27 cellular contexts compared by ENCODE assay signal in genomic region chr18:11380968-11381367, GRCh38.
A peak's percentile ranks its signal among the peaks of the same experiment; 100 is the strongest.
DNase-seq lines count a peak whose midpoint lies in the region; ATAC-seq, FAIRE-seq and TF ChIP-seq lines count a peak whose summit lies in the region.
"Had no signal": no experiment of that assay in that cellular context is flagged by ENCODE, and none has a peak within 500 bp of the region (broad histone marks: within the 10 kb centered on the region; RNA-seq: fewer than 3 reads in every experiment).

No MANE protein-coding gene starts in this region.

- H3K4me1 ChIP-seq in endodermal cell (ENCODE audit: control insufficient read depth, insufficient read depth, low read length) (peaks cover 5% of the 10 kb centered on the region), neuronal stem cell (ENCODE audit: control insufficient read depth in 2 of 2, insufficient read depth in 1 of 2, low read depth in 1 of 2, low read length in 2 of 2) (no peaks in the 10 kb centered on the region)
- H3K4me1 ChIP-seq: BE2C, BLaER1 had no signal

- peaks cover 3% of the 10 kb centered on the region for H3K27me3 Mint-ChIP-seq in endodermal cell (ENCODE audit: insufficient read depth)
- no peaks in the 10 kb centered on the region for H3K27me3 Mint-ChIP-seq in activated CD8-positive, alpha-beta T cell treated with anti-CD3 and anti-CD28 coated beads for 36 hours
- H3K27me3 Mint-ChIP-seq in naive thymus-derived CD8-positive, alpha-beta T cell: peaks cover 0 to 4% (median 0%) of the 10 kb centered on the region in 5 donors
- H3K27me3 Mint-ChIP-seq: CD4-positive, CD25-positive, alpha-beta regulatory T cell had no signal

- 89 to 91% methylated on average over 3 of the region's 3 CpGs for WGBS in endodermal cell (ENCODE audit: insufficient coverage in 1 of 2, insufficient read length in 1 of 2), 2 experiments
- no CpG with 5 or more reads among the region's 3 CpGs for WGBS in neuronal stem cell (ENCODE audit: extremely low coverage in 2 of 2, insufficient read length in 2 of 2, insufficient replicate concordance in 1 of 2), 2 donors

- no peak overlapping the region for H2BK5ac ChIP-seq in neuronal stem cell (ENCODE audit: low read length)

- peak; percentile 40 for FAIRE-seq in bronchial epithelial cell (lab: Jason Lieb, UNC)
- FAIRE-seq: A204.1, GM12878, GM12892, GM18507 had no signal

- H3K27me3 ChIP-seq in bronchial epithelial cell (ENCODE audit: control insufficient read depth, insufficient read depth, low read length) (no peaks in the 10 kb centered on the region), endodermal cell (ENCODE audit: control insufficient read depth, insufficient read depth, low read length, poor library complexity, severe bottlenecking) (no peaks in the 10 kb centered on the region), neuronal stem cell (ENCODE audit: control insufficient read depth in 3 of 3, insufficient read depth in 3 of 3, low read depth in 1 of 3, low read length in 3 of 3) (no peaks in the 10 kb centered on the region)
- H3K27me3 ChIP-seq: BE2C, BLaER1 had no signal

- no peak overlapping the region for H3K27ac Mint-ChIP-seq in endodermal cell
- no peak overlapping the region for H3K27ac Mint-ChIP-seq in activated CD8-positive, alpha-beta T cell treated with anti-CD3 and anti-CD28 coated beads for 36 hours
- no peak overlapping the region for H3K27ac Mint-ChIP-seq in naive thymus-derived CD8-positive, alpha-beta T cell
- H3K27ac Mint-ChIP-seq: CD14-positive monocyte; CD4-positive, CD25-positive, alpha-beta regulatory T cell; CD8-positive, alpha-beta memory T cell had no signal

- H2AK5ac ChIP-seq in neuronal stem cell (ENCODE audit: low read depth, low read length): no peak overlapping the region

- no peak overlapping the region for H2BK15ac ChIP-seq in neuronal stem cell (ENCODE audit: low read length)

- H3K4me2 ChIP-seq in neuronal stem cell (ENCODE audit: insufficient read depth, low read length, poor library complexity, severe bottlenecking): no peak overlapping the region
- H3K4me2 ChIP-seq: BLaER1 had no signal

- H4K8ac ChIP-seq in neuronal stem cell (ENCODE audit: low read depth, low read length): no peak overlapping the region

- no peaks in the 10 kb centered on the region for H3K79me1 ChIP-seq in neuronal stem cell (ENCODE audit: low read depth, low read length)

- peaks cover 20% of the 10 kb centered on the region for H3K9me3 Mint-ChIP-seq in endodermal cell
- H3K9me3 Mint-ChIP-seq in activated CD8-positive, alpha-beta T cell treated with anti-CD3 and anti-CD28 coated beads for 36 hours: no peaks in the 10 kb centered on the region
- H3K9me3 Mint-ChIP-seq in naive thymus-derived CD8-positive, alpha-beta T cell: no peaks in the 10 kb centered on the region

- H2BK120ac ChIP-seq in neuronal stem cell (ENCODE audit: low read depth, low read length): no peak overlapping the region

- peaks cover 8% of the 10 kb centered on the region for H3K4me1 Mint-ChIP-seq in endodermal cell
- H3K4me1 Mint-ChIP-seq in activated CD8-positive, alpha-beta T cell treated with anti-CD3 and anti-CD28 coated beads for 36 hours (ENCODE audit: low read depth): no peaks in the 10 kb centered on the region
- H3K4me1 Mint-ChIP-seq in naive thymus-derived CD8-positive, alpha-beta T cell: no peaks in the 10 kb centered on the region
- H3K4me1 Mint-ChIP-seq: CD14-positive monocyte; CD4-positive, CD25-positive, alpha-beta regulatory T cell; CD8-positive, alpha-beta memory T cell had no signal

- no peak for TF ChIP-seq CTCF in bronchial epithelial cell (IDR thresholded peaks at IDR 0.05; ENCODE audit: insufficient read depth, low read length, severe bottlenecking)
- no peak for TF ChIP-seq CTCF in endodermal cell (conservative IDR thresholded peaks at IDR 0.05)
- TF ChIP-seq CTCF in activated CD8-positive, alpha-beta T cell treated with anti-CD3 and anti-CD28 coated beads for 36 hours (IDR thresholded peaks at IDR 0.05): no peak

- peak overlapping the region; percentile 72 for H3K18ac ChIP-seq in neuronal stem cell (ENCODE audit: low read length)

- H3K36me3 Mint-ChIP-seq in endodermal cell (ENCODE audit: low read depth): no peaks in the 10 kb centered on the region
- H3K36me3 Mint-ChIP-seq in activated CD8-positive, alpha-beta T cell treated with anti-CD3 and anti-CD28 coated beads for 36 hours (ENCODE audit: low read depth): no peaks in the 10 kb centered on the region
- H3K36me3 Mint-ChIP-seq in naive thymus-derived CD8-positive, alpha-beta T cell: no peaks in the 10 kb centered on the region
- H3K36me3 Mint-ChIP-seq: CD14-positive monocyte; CD4-positive, alpha-beta memory T cell; CD4-positive, CD25-positive, alpha-beta regulatory T cell; CD8-positive, alpha-beta memory T cell had no signal

- no peak overlapping the region for H3K14ac ChIP-seq in neuronal stem cell (ENCODE audit: low read length)

- POLR2A ChIA-PET in activated CD8-positive, alpha-beta T cell treated with anti-CD3 and anti-CD28 coated beads for 36 hours (lab: Charles Lee): no interaction called here
- POLR2A ChIA-PET in naive thymus-derived CD8-positive, alpha-beta T cell (lab: Charles Lee): no interaction called here

- DNase-seq in Right ventricle myocardium superior (no peak), cardiac septum (ENCODE audit: low spot score) (no peak), bronchial epithelial cell (ENCODE audit: low read depth) (no peak), endodermal cell (no peak), neuronal stem cell (ENCODE audit: low spot score) (no peak)
- no peak for DNase-seq in activated CD8-positive, alpha-beta T cell treated with anti-CD3 and anti-CD28 coated beads for 36 hours
- no peak for DNase-seq in naive thymus-derived CD8-positive, alpha-beta T cell
- DNase-seq: 8988T; ACHN; BE2C; C1 segment of cervical spinal cord; CD4-positive, alpha-beta memory T cell; CD4-positive, CD25-positive, alpha-beta regulatory T cell; CD8-positive, alpha-beta memory T cell; COR-L47; DMS153; DMS53; DMS79; DND-41; EL; GDM1 had no signal

- no peak overlapping the region for H2BK12ac ChIP-seq in neuronal stem cell (ENCODE audit: low read length)

- H3K27ac ChIP-seq in endodermal cell (ENCODE audit: low read depth, low read length) (no peak overlapping the region), neuronal stem cell (replicated peaks; ENCODE audit: low read length) (no peak overlapping the region)
- H3K27ac ChIP-seq: BLaER1 had no signal

- H3K9me3 ChIP-seq in endodermal cell (ENCODE audit: control insufficient read depth, low read length): peaks cover 23% of the 10 kb centered on the region
- H3K9me3 ChIP-seq in neuronal stem cell (replicated peaks in 1 of 2; ENCODE audit: control insufficient read depth in 2 of 2, insufficient read depth in 1 of 2, low read depth in 1 of 2, low read length in 2 of 2): peaks cover 0 to 4% of the 10 kb centered on the region in 2 donors
- H3K9me3 ChIP-seq: BE2C, BLaER1 had no signal

- H3K36me3 ChIP-seq in bronchial epithelial cell (ENCODE audit: control insufficient read depth, insufficient read depth, low read length) (no peaks in the 10 kb centered on the region), endodermal cell (ENCODE audit: control insufficient read depth, insufficient read depth, low read length) (no peaks in the 10 kb centered on the region), neuronal stem cell (replicated peaks in 1 of 2; ENCODE audit: control insufficient read depth in 2 of 2, insufficient read depth in 2 of 2, low read length in 2 of 2) (no peaks in the 10 kb centered on the region)
- H3K36me3 ChIP-seq: BE2C, BLaER1 had no signal

- CTCF ChIA-PET in activated CD8-positive, alpha-beta T cell treated with anti-CD3 and anti-CD28 coated beads for 36 hours (lab: Charles Lee): interaction anchor here (1.2 kb wide), 1 partner anchor 14 kb away, joined by 3 read pairs; no protein-coding TSS in a partner anchor

- H3K23ac ChIP-seq in neuronal stem cell (ENCODE audit: low read depth, low read length, poor library complexity): no peak overlapping the region

- H3K4ac ChIP-seq in neuronal stem cell (ENCODE audit: low read length): no peak overlapping the region

- H4K91ac ChIP-seq in neuronal stem cell (ENCODE audit: low read depth, low read length, poor library complexity): no peak overlapping the region

- H3K9ac ChIP-seq in endodermal cell (ENCODE audit: extremely low read depth, low read length, poor library complexity, severe bottlenecking) (no peak overlapping the region), neuronal stem cell (ENCODE audit: low read depth, low read length, poor library complexity) (no peak overlapping the region)
- H3K9ac ChIP-seq: BLaER1 had no signal

- H3K4me3 Mint-ChIP-seq in endodermal cell: no peak overlapping the region
- no peak overlapping the region for H3K4me3 Mint-ChIP-seq in activated CD8-positive, alpha-beta T cell treated with anti-CD3 and anti-CD28 coated beads for 36 hours
- no peak overlapping the region for H3K4me3 Mint-ChIP-seq in naive thymus-derived CD8-positive, alpha-beta T cell
- H3K4me3 Mint-ChIP-seq: CD14-positive monocyte; CD4-positive, alpha-beta memory T cell; CD4-positive, CD25-positive, alpha-beta regulatory T cell; CD8-positive, alpha-beta memory T cell had no signal

- peak; percentile 55 for ATAC-seq in Right ventricle myocardium superior (ENCODE audit: poor library complexity)
- no peak for ATAC-seq in activated CD8-positive, alpha-beta T cell treated with anti-CD3 and anti-CD28 coated beads for 36 hours
- no peak for ATAC-seq in naive thymus-derived CD8-positive, alpha-beta T cell
- ATAC-seq: GM12878 had no signal

- no peak overlapping the region for H3K4me3 ChIP-seq in bronchial epithelial cell (ENCODE audit: low read depth, low read length)
- peak overlapping the region; percentile 73 for H3K4me3 ChIP-seq in endodermal cell (ENCODE audit: low read length)
- H3K4me3 ChIP-seq in neuronal stem cell (ENCODE audit: low read length in 2 of 2): no peak overlapping the region
- H3K4me3 ChIP-seq: BLaER1, GM12878 had no signal

- H2AFZ ChIP-seq in neuronal stem cell (ENCODE audit: low read length): no peak overlapping the region

- intact Hi-C loops in Right ventricle myocardium superior (cut with DNase I): loop anchor here (5.0 kb wide), 1 partner anchor 69 kb away; no protein-coding TSS in a partner anchor
- intact Hi-C loops in cardiac septum (cut with DNase I): no loop called here
- intact Hi-C loops in activated CD8-positive, alpha-beta T cell treated with anti-CD3 and anti-CD28 coated beads for 36 hours (cut with micrococcal nuclease): no loop called here
